24 cellular contexts compared by ENCODE assay signal in the genomic region with DNA sequence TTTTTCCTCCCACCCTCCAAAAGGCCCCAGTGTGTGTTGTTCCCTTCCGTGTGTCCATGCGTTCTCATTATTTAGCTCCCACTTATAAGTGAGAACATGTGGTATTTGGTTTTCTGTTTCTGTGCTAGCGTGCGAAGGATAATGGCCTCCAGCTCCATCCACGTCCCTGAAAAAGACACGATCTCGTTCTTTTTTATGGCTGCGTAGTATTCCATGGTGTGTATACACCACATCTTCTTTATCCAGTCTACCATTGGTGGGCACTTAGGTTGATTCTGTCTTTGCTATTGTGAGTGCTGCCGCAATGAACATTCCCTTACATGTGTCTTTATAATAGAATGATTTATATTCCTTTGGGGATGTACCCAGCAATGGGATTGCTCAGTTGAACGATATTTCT.
"Had no signal": no experiment of that assay in that cellular context is flagged by ENCODE, and none has a peak within 500 bp of the region (broad histone marks: within the 10 kb centered on the region; RNA-seq: fewer than 3 reads in every experiment).

No MANE protein-coding gene starts in this region.

- H3K9me3 Mint-ChIP-seq: activated naive CD4-positive, alpha-beta T cell treated with anti-CD3 and anti-CD28 coated beads for 36 hours; activated naive CD8-positive, alpha-beta T cell treated with anti-CD3 and anti-CD28 coated beads, Interleukin-2, amount 10 ng/mL, durations not matched to agents 7 days and 5 days; activated T-cell treated with anti-CD3 and anti-CD28 coated beads, Interleukin-2, amount 50 U/mL, for 4 hours; central memory CD8-positive, alpha-beta T cell; natural killer cell had no signal

- H3K27ac Mint-ChIP-seq: activated naive CD4-positive, alpha-beta T cell treated with anti-CD3 and anti-CD28 coated beads for 36 hours; natural killer cell; progenitor cell of endocrine pancreas had no signal

- H3K4me2 ChIP-seq: smooth muscle cell had no signal

- H3K4me3 Mint-ChIP-seq: activated naive CD4-positive, alpha-beta T cell treated with anti-CD3 and anti-CD28 coated beads for 36 hours; activated naive CD8-positive, alpha-beta T cell treated with anti-CD3 and anti-CD28 coated beads, Interleukin-2, amount 10 ng/mL, durations not matched to agents 7 days and 5 days; activated T-cell treated with anti-CD3 and anti-CD28 coated beads, Interleukin-2, amount 50 U/mL, for 4 hours; central memory CD8-positive, alpha-beta T cell; natural killer cell had no signal

- ATAC-seq: activated T-cell treated with anti-CD3 and anti-CD28 coated beads, Interleukin-2, amount 50 U/mL, for 4 hours; left ventricle myocardium superior; natural killer cell had no signal

- H3K9me3 ChIP-seq: breast epithelium, sigmoid colon, suprapubic skin, tibial nerve had no signal

- DNase-seq: activated CD4-positive, alpha-beta T cell treated with anti-CD3 and anti-CD28 coated beads for 48 hours; activated CD8-positive, alpha-beta memory T cell treated with anti-CD3 and anti-CD28 coated beads, Interleukin-2, amount 50 U/mL, for 48 hours; activated effector memory CD4-positive, alpha-beta T cell treated with Interleukin-2 at 50 U/mL for 16 hours; activated naive CD4-positive, alpha-beta T cell treated with anti-CD3 and anti-CD28 coated beads for 36 hours; activated naive CD8-positive, alpha-beta T cell treated with anti-CD3 and anti-CD28 coated beads, Interleukin-2, amount 10 ng/mL, durations not matched to agents 7 days and 5 days; activated T-cell treated with anti-CD3 and anti-CD28 coated beads, Interleukin-2, amount 50 U/mL, for 4 hours; amniotic stem cell; effector memory CD4-positive, alpha-beta T cell; hippocampal formation; left ventricle myocardium superior; mammary epithelial cell; midbrain; natural killer cell; retina; sigmoid colon; stimulated activated CD4-positive, alpha-beta T cell treated with anti-CD3 and anti-CD28 coated beads, Interleukin-4, amount 100 ng/mL, for 1 hour; stimulated activated naive CD4-positive, alpha-beta T cell treated with Interleukin-2 at 50 U/mL for 16 hours; T1000 had no signal

- H3K4me3 ChIP-seq: breast epithelium, sigmoid colon, smooth muscle cell, suprapubic skin, tibial nerve had no signal

- H3K27ac ChIP-seq: sigmoid colon, suprapubic skin had no signal

- H3K36me3 ChIP-seq: breast epithelium, sigmoid colon, suprapubic skin, tibial nerve had no signal

- H3K27me3 ChIP-seq: breast epithelium, sigmoid colon, suprapubic skin, tibial nerve had no signal

- H3K36me3 Mint-ChIP-seq: natural killer cell had no signal
